8 cellular contexts compared by ENCODE assay signal in genomic region chr17:40552806-40553693, GRCh38. TPM values are rescaled to one million over a fixed set of nuclear protein-coding genes. Genes with fewer than 3 reads are reported as not detected.
A peak's percentile ranks its signal among the peaks of the same experiment; 100 is the strongest.
DNase-seq lines count a peak whose midpoint lies in the region; ATAC-seq and TF ChIP-seq lines count a peak whose summit lies in the region.

No MANE protein-coding gene starts in this region.

- H3K4me3 ChIP-seq in naive thymus-derived CD4-positive, alpha-beta T cell (ENCODE audit: low read length), result peak overlapping the region; percentile 23
- H3K4me3 ChIP-seq in MG63, result no peak overlapping the region

- H3K27me3 ChIP-seq in naive thymus-derived CD4-positive, alpha-beta T cell (ENCODE audit: control insufficient read depth in 2 of 2, insufficient read depth in 2 of 2, low read length in 2 of 2), result no peaks in the 10 kb centered on the region
- no peaks in the 10 kb centered on the region for H3K27me3 ChIP-seq in MG63

- intact Hi-C loops in naive thymus-derived CD4-positive, alpha-beta T cell (cut with micrococcal nuclease), result loop anchor here in 1 of 2 donors (1.0 kb wide), 1 partner anchor 62 kb away; no protein-coding TSS in a partner anchor

- ATAC-seq in naive thymus-derived CD4-positive, alpha-beta T cell, result peak; percentile 13
- ATAC-seq in GM21381 (IDR thresholded peaks at IDR 0.05; ENCODE audit: unreplicated experiment), result no peak

- TF ChIP-seq CTCF in endothelial cell (IDR thresholded peaks at IDR 0.05; ENCODE audit: unreplicated experiment), result no peak

- H3K36me3 Mint-ChIP-seq in naive thymus-derived CD4-positive, alpha-beta T cell, result peaks cover 5 to 51% (median 24%) of the 10 kb centered on the region in 5 donors
- H3K36me3 Mint-ChIP-seq in endothelial cell (ENCODE audit: low read depth, unreplicated experiment), result no peaks in the 10 kb centered on the region

- H3K27ac Mint-ChIP-seq in naive thymus-derived CD4-positive, alpha-beta T cell, result peak overlapping the region; percentile 76 to 100 (median 99)
- H3K27ac Mint-ChIP-seq in endothelial cell (ENCODE audit: unreplicated experiment), result no peak overlapping the region

- H3K27ac ChIP-seq in caudate nucleus (ENCODE audit: low read depth, low read length), result peak overlapping the region; percentile 88
- peak overlapping the region; percentile 79 for H3K27ac ChIP-seq in naive thymus-derived CD4-positive, alpha-beta T cell (ENCODE audit: low read depth, low read length)

- no peaks in the 10 kb centered on the region for H3K27me3 Mint-ChIP-seq in naive thymus-derived CD4-positive, alpha-beta T cell
- peaks cover 8% of the 10 kb centered on the region for H3K27me3 Mint-ChIP-seq in endothelial cell (ENCODE audit: unreplicated experiment)

- H3K9me3 ChIP-seq in naive thymus-derived CD4-positive, alpha-beta T cell (ENCODE audit: control insufficient read depth in 2 of 3, low read length in 3 of 3), result no peaks in the 10 kb centered on the region
- no peaks in the 10 kb centered on the region for H3K9me3 ChIP-seq in MG63

- H3K4me3 Mint-ChIP-seq in naive thymus-derived CD4-positive, alpha-beta T cell, result peak overlapping the region; percentile 59 to 100 (median 84)
- no peak overlapping the region for H3K4me3 Mint-ChIP-seq in endothelial cell (ENCODE audit: unreplicated experiment)

- H3K9me3 Mint-ChIP-seq in naive thymus-derived CD4-positive, alpha-beta T cell, result peaks cover 0 to 10% (median 0%) of the 10 kb centered on the region in 11 donors
- no peaks in the 10 kb centered on the region for H3K9me3 Mint-ChIP-seq in endothelial cell (ENCODE audit: unreplicated experiment)

- H3K36me3 ChIP-seq in naive thymus-derived CD4-positive, alpha-beta T cell (ENCODE audit: control insufficient read depth in 2 of 3, insufficient read depth in 3 of 3, low read length in 3 of 3), result peaks cover 11 to 58% (median 35%) of the 10 kb centered on the region in 3 experiments
- H3K36me3 ChIP-seq in MG63, result no peaks in the 10 kb centered on the region

- CTCF ChIA-PET in naive thymus-derived CD4-positive, alpha-beta T cell (lab: Charles Lee), result interaction anchor here (1.0 to 16.3 kb wide), 8 partner anchors 9 to 113 kb away, joined by 3 to 425 read pairs (median 16); partner anchors contain the start of gene CCR7

- peak; percentile 7 for DNase-seq in stimulated activated CD4-positive, alpha-beta T cell treated with anti-CD3 and anti-CD28 coated beads, Interleukin-4, amount 100 ng/mL, for 24 hours
- DNase-seq in stimulated activated CD4-positive, alpha-beta T cell treated with anti-CD3 and anti-CD28 coated beads, Interleukin-4, amount 100 ng/mL, for 4 hours, result no peak
- no peak for DNase-seq in caudate nucleus (lab: John Stamatoyannopoulos, UW)
- DNase-seq in naive thymus-derived CD4-positive, alpha-beta T cell, result peak in 3 of 9 donors; percentile 21 to 37 (median 26)
- DNase-seq in MG63, result no peak
- DNase-seq in endothelial cell (ENCODE audit: low spot score), result no peak
- DNase-seq in NK-92 (lab: John Stamatoyannopoulos, UW; ENCODE audit: unreplicated experiment), result no peak

- H3K4me1 ChIP-seq in naive thymus-derived CD4-positive, alpha-beta T cell (ENCODE audit: control insufficient read depth in 2 of 2, insufficient read depth in 2 of 2, low read length in 2 of 2), result peaks cover 42 to 93% of the 10 kb centered on the region in 2 donors

- POLR2A ChIA-PET in naive thymus-derived CD4-positive, alpha-beta T cell (lab: Charles Lee), result interaction anchor here (0.6 to 45.4 kb wide), 19 partner anchors 5 to 488 kb away, joined by 3 to 2132 read pairs (median 4); partner anchors contain the start of genes CCR7 and TOP2A

- H3K4me1 Mint-ChIP-seq in naive thymus-derived CD4-positive, alpha-beta T cell, result peaks cover 53 to 100% (median 97%) of the 10 kb centered on the region in 7 donors
- H3K4me1 Mint-ChIP-seq in endothelial cell (ENCODE audit: unreplicated experiment), result peaks cover 30% of the 10 kb centered on the region

RNA-seq across cellular contexts. Expression of gene CCR7, which starts 12.2 kb away (rescaled TPM):
- 100 to 1,000 TPM; 153 to 675 (median 262) TPM for total RNA-seq in naive thymus-derived CD4-positive, alpha-beta T cell
- 1,000 to 10,000 TPM; 1,350 to 2,301 TPM for polyA plus RNA-seq in naive thymus-derived CD4-positive, alpha-beta T cell
- total RNA-seq in MG63 (2014; rRNA removed; shearing (Covaris generic); ENCODE audit: low replicate concordance), result not detected in 2 replicates
- total RNA-seq in endothelial cell (ENCODE audit: unreplicated experiment), result 0.51 TPM

RNA-seq across cellular contexts. Expression of gene TNS4, which starts 51.6 kb away (rescaled TPM):
- 10 to 100 TPM in 1 of 5 experiments, 1 to 10 TPM in 2, not detected in 2; 1.2 to 10.3 (median 1.3) TPM for total RNA-seq in naive thymus-derived CD4-positive, alpha-beta T cell
- not detected for polyA plus RNA-seq in naive thymus-derived CD4-positive, alpha-beta T cell
- total RNA-seq in MG63 (2014; rRNA removed; shearing (Covaris generic); ENCODE audit: low replicate concordance), result not detected in 2 replicates
- 0.08 TPM for total RNA-seq in endothelial cell (ENCODE audit: unreplicated experiment)

Comparison
In these comparisons a context has a peak if more than half of its experiments do, and no peak if none do; other contexts are left out.
1. RNA of gene CCR7, which starts 12.2 kb away (total RNA-seq): 153 to 675 TPM in naive thymus-derived CD4-positive, alpha-beta T cell; 0.51 TPM in endothelial cell (single experiment) and not detected in MG63; every median in the first group is over 100 times any median in the second.